12 cellular contexts compared by ENCODE assay signal in genomic region chr10:45354261-45354660, GRCh38. TPM values are rescaled to one million over a fixed set of nuclear protein-coding genes. Genes with fewer than 3 reads are reported as not detected.
A peak's percentile ranks its signal among the peaks of the same experiment; 100 is the strongest.
DNase-seq lines count a peak whose midpoint lies in the region; ATAC-seq, FAIRE-seq and TF ChIP-seq lines count a peak whose summit lies in the region.
"Had no signal": no experiment of that assay in that cellular context is flagged by ENCODE, and none has a peak within 500 bp of the region (broad histone marks: within the 10 kb centered on the region; RNA-seq: fewer than 3 reads in every experiment).

No MANE protein-coding gene starts in this region.

- H3K27me3 ChIP-seq in heart right ventricle: peaks cover 0 to 12% (median 0%) of the 10 kb centered on the region in 7 donors

- H3K9me3 ChIP-seq in heart right ventricle (peaks cover 0 to under 1% (median 0%) of the 10 kb centered on the region in 11 donors), kidney (ENCODE audit: control insufficient read depth in 1 of 2, low read length in 2 of 2) (no peaks in the 10 kb centered on the region)

- intact Hi-C loops in heart right ventricle (cut with DNase I): no loop called here
- intact Hi-C loops in kidney (cut with DNase I): no loop called here

- WGBS in heart right ventricle, 2 donors: 80 to 82% methylated on average over 3 of the region's 3 CpGs

- TF ChIP-seq POLR2A in GM12892 (IDR thresholded peaks at IDR 0.05; ENCODE audit: low read depth, low read length): no peak

- no peak overlapping the region for H3K9ac ChIP-seq in kidney (ENCODE audit: low read length in 2 of 2)

- no peak for TF ChIP-seq CTCF in heart right ventricle (IDR thresholded peaks at IDR 0.05)
- TF ChIP-seq CTCF in kidney (IDR thresholded peaks at IDR 0.05; ENCODE audit: borderline replicate concordance, extremely low read depth, insufficient read depth): no peak

- H3K4me3 ChIP-seq in heart right ventricle: no peak overlapping the region
- H3K4me3 ChIP-seq in kidney (ENCODE audit: low read length in 2 of 2): no peak overlapping the region

- peaks cover 0 to 8% (median 0%) of the 10 kb centered on the region in 9 donors for H3K4me1 ChIP-seq in heart right ventricle
- no peaks in the 10 kb centered on the region for H3K4me1 ChIP-seq in kidney (ENCODE audit: control insufficient read depth in 1 of 2, insufficient read depth in 1 of 2, low read depth in 1 of 2, low read length in 2 of 2)

- ATAC-seq in heart right ventricle: peak in 7 of 8 donors; percentile 35 to 86 (median 63)

- no peak for DNase-seq in GM12892 (ENCODE audit: insufficient read length)
- peak; percentile 71 for DNase-seq in NOMO-1 treated with DMSO at 0.1 percent for 48 hours (lab: John Stamatoyannopoulos, UW; ENCODE audit: unreplicated experiment)
- DNase-seq in heart right ventricle: peak in 1 of 2 donors; percentile 47
- DNase-seq in stromal cell of bone marrow (ENCODE audit: low read depth): peak; percentile 17
- DNase-seq in kidney: no peak
- DNase-seq in HTR-8/SVneo (ENCODE audit: insufficient read length, low spot score): no peak
- no peak for DNase-seq in D341Med (ENCODE audit: low spot score)
- DNase-seq: activated CD4-positive, alpha-beta T cell treated with anti-CD3 and anti-CD28 coated beads, Interleukin-2, amount 50 U/mL, for 48 hours; activated naive CD4-positive, alpha-beta T cell treated with Interleukin-2 at 50 U/mL for 16 hours; DMS53; NCI-H1694 treated with DMSO at 0.1 percent for 48 hours had no signal

- FAIRE-seq in GM12892 (lab: Jason Lieb, UNC) (peak; percentile 65), kidney (lab: Jason Lieb, UNC) (no peak), HTR-8/SVneo (lab: Jason Lieb, UNC) (no peak)
- FAIRE-seq: keratinocyte had no signal

- H3K36me3 ChIP-seq in heart right ventricle (no peaks in the 10 kb centered on the region), kidney (ENCODE audit: control insufficient read depth in 1 of 2, insufficient read depth in 2 of 2, low read length in 2 of 2) (no peaks in the 10 kb centered on the region)

- peak overlapping the region in 1 of 10 donors; percentile 3 for H3K27ac ChIP-seq in heart right ventricle
- H3K27ac ChIP-seq in kidney (ENCODE audit: low read depth in 2 of 2, low read length in 2 of 2): no peak overlapping the region

RNA-seq across cellular contexts. Expression of gene ALOX5, which starts 19.8 kb away (rescaled TPM):
- 28.2 TPM for polyA plus RNA-seq in GM12892 (2012; ENCODE audit: missing spikeins)
- total RNA-seq in heart right ventricle (10 to 100 TPM in 1 of 10 donors, 1 to 10 TPM in 9; 1.8 to 21.8 (median 3.4) TPM), kidney (58.1 TPM)
- polyA plus RNA-seq in heart right ventricle (1 to 10 TPM; 4.8 to 6.0 TPM), kidney (ENCODE audit: insufficient read depth, low read depth, low replicate concordance) (2.5 TPM)
- polyA plus RNA-seq: keratinocyte had no signal

RNA-seq across cellular contexts. Expression of gene OR13A1, which starts 38.9 kb away (rescaled TPM):
- not detected for polyA plus RNA-seq in GM12892 (2012; ENCODE audit: missing spikeins)
- total RNA-seq in heart right ventricle: under 1 TPM in 1 of 10 donors, not detected in 9; 0.12 TPM
- under 1 TPM in 1 of 2 donors, not detected in 1; 0.04 TPM for polyA plus RNA-seq in heart right ventricle
- total RNA-seq in kidney: not detected
- not detected for polyA plus RNA-seq in kidney (ENCODE audit: insufficient read depth, low read depth, low replicate concordance)
- polyA plus RNA-seq: keratinocyte had no signal

Comparison
In these comparisons a context has a peak if more than half of its experiments do, and no peak if none do; other contexts are left out.
1. DNase-seq: peak in NOMO-1 treated with DMSO at 0.1 percent for 48 hours (single experiment) and stromal cell of bone marrow (single experiment); none in GM12892 (single experiment), kidney (single experiment), HTR-8/SVneo (single experiment) and D341Med (single experiment).